ENCODE assay signal across 26 cellular contexts in genomic region chr6:112338310-112338709, GRCh38. TPM values are rescaled to one million over a fixed set of nuclear protein-coding genes. Genes with fewer than 3 reads are reported as not detected.
A peak's percentile ranks its signal among the peaks of the same experiment; 100 is the strongest.
DNase-seq lines count a peak whose midpoint lies in the region; ATAC-seq and TF ChIP-seq lines count a peak whose summit lies in the region.
"Had no signal": no experiment of that assay in that cellular context is flagged by ENCODE, and none has a peak within 500 bp of the region (broad histone marks: within the 10 kb centered on the region; RNA-seq: fewer than 3 reads in every experiment).

No MANE protein-coding gene starts in this region.

- intact Hi-C loops in lower leg skin (cut with DNase I; ENCODE audit: low total_unique reads) = no loop called here

- H3K4me3 Mint-ChIP-seq in osteocyte (ENCODE audit: unreplicated experiment) = no peak overlapping the region
- H3K4me3 Mint-ChIP-seq: activated naive CD8-positive, alpha-beta T cell; activated T-helper 17 cell treated with anti-CD3 and anti-CD28 coated beads, Interleukin-2, amount 50 U/mL, for 72 hours; CD8-positive, alpha-beta memory T cell; GM23338; natural killer cell; T-helper 2 cell treated with Interferon-gamma antibody and Interleukin-4, amounts not matched to agents 5 μg/mL and 100 μg/mL, for 36 hours had no signal

- DNase-seq in AG20443 (ENCODE audit: low spot score) = peak; percentile 19
- DNase-seq in LHCN-M2 (ENCODE audit: low read depth) = peak; percentile 37
- DNase-seq in epithelial cell of esophagus (ENCODE audit: low read depth) = peak; percentile 16
- no peak for DNase-seq in osteocyte (ENCODE audit: extremely low spot score, unreplicated experiment)
- no peak for DNase-seq in lower leg skin (ENCODE audit: low spot score in 2 of 2)
- DNase-seq in NCI-H2227 treated with DMSO at 0.1 percent for 48 hours (lab: John Stamatoyannopoulos, UW) = no peak
- DNase-seq: activated CD4-positive, alpha-beta T cell treated with anti-CD3 and anti-CD28 coated beads, Interleukin-2, amount 50 U/mL, for 1 hour; brain microvascular endothelial cell; CD8-positive, alpha-beta memory T cell; DMS153; effector memory CD4-positive, alpha-beta T cell; glutamatergic neuron; mesendoderm; natural killer cell; NCI-H1417; NCI-H510A; WERI-Rb-1 had no signal

- H3K27ac Mint-ChIP-seq in osteocyte (ENCODE audit: unreplicated experiment) = peak overlapping the region; percentile 35
- H3K27ac Mint-ChIP-seq: activated naive CD8-positive, alpha-beta T cell; activated T-helper 17 cell treated with anti-CD3 and anti-CD28 coated beads, Interleukin-2, amount 50 U/mL, for 72 hours; CD8-positive, alpha-beta memory T cell; GM23338; natural killer cell; T-helper 2 cell treated with Interferon-gamma antibody and Interleukin-4, amounts not matched to agents 5 μg/mL and 100 μg/mL, for 36 hours had no signal

- no peaks in the 10 kb centered on the region for H3K27me3 Mint-ChIP-seq in osteocyte (ENCODE audit: unreplicated experiment)

- TF ChIP-seq POLR2A in lower leg skin (IDR thresholded peaks at IDR 0.05) = no peak

- no peak for TF ChIP-seq CTCF in epithelial cell of esophagus (IDR thresholded peaks at IDR 0.05; ENCODE audit: insufficient read depth, low read depth, low read length, missing control alignments)
- no peak for TF ChIP-seq CTCF in osteocyte (IDR thresholded peaks at IDR 0.05)
- no peak for TF ChIP-seq CTCF in lower leg skin (IDR thresholded peaks at IDR 0.05)

- peaks cover 30% of the 10 kb centered on the region for H3K4me1 Mint-ChIP-seq in osteocyte (ENCODE audit: unreplicated experiment)
- H3K4me1 Mint-ChIP-seq: activated T-helper 17 cell treated with anti-CD3 and anti-CD28 coated beads, Interleukin-2, amount 50 U/mL, for 72 hours; CD8-positive, alpha-beta memory T cell; natural killer cell had no signal

- no peaks in the 10 kb centered on the region for H3K9me3 Mint-ChIP-seq in osteocyte (ENCODE audit: unreplicated experiment)
- H3K9me3 Mint-ChIP-seq: activated T-helper 17 cell treated with anti-CD3 and anti-CD28 coated beads, Interleukin-2, amount 50 U/mL, for 72 hours; GM23338; natural killer cell; T-helper 2 cell treated with Interferon-gamma antibody and Interleukin-4, amounts not matched to agents 5 μg/mL and 100 μg/mL, for 36 hours had no signal

- ATAC-seq in HG03280 (IDR thresholded peaks at IDR 0.05; ENCODE audit: unreplicated experiment) = no peak
- ATAC-seq in GM18498 (IDR thresholded peaks at IDR 0.05; ENCODE audit: unreplicated experiment) = no peak
- ATAC-seq: activated T-helper 17 cell treated with anti-CD3 and anti-CD28 coated beads, Interleukin-2, amount 50 U/mL, for 72 hours; GM12878; GM23338; natural killer cell had no signal

- H3K4me3 ChIP-seq in epithelial cell of esophagus (ENCODE audit: low read length) = no peak overlapping the region
- H3K4me3 ChIP-seq in lower leg skin (ENCODE audit: low read depth, poor library complexity, severe bottlenecking) = no peak overlapping the region
- H3K4me3 ChIP-seq: GM12878, GM23338 had no signal

- WGBS in lower leg skin, 2 donors = 84 to 95% methylated on average over 1 of the region's 1 CpG

- H3K36me3 Mint-ChIP-seq in osteocyte (ENCODE audit: unreplicated experiment) = no peaks in the 10 kb centered on the region
- H3K36me3 Mint-ChIP-seq: activated naive CD8-positive, alpha-beta T cell; CD8-positive, alpha-beta memory T cell; natural killer cell had no signal

RNA-seq across cellular contexts. Expression of gene RFPL4B, which starts 8.8 kb away (rescaled TPM):
- total RNA-seq in LHCN-M2 (2014; rRNA removed) (not detected in 2 replicates), osteocyte (not detected in 2 replicates), lower leg skin (not detected)
- not detected for polyA plus RNA-seq in LHCN-M2 (2012)
- total RNA-seq: activated T-helper 17 cell treated with anti-CD3 and anti-CD28 coated beads, Interleukin-2, amount 50 U/mL, for 72 hours; CD8-positive, alpha-beta memory T cell; GM12878; GM23338; kidney epithelial cell; natural killer cell; posterior vena cava had no signal
- polyA plus RNA-seq: CD8-positive, alpha-beta memory T cell; GM23338 had no signal

Comparison
In these comparisons a context has a peak if more than half of its experiments do, and no peak if none do; other contexts are left out.
1. DNase-seq: peak in AG20443 (single experiment), LHCN-M2 (single experiment) and epithelial cell of esophagus (single experiment); none in osteocyte (single experiment), lower leg skin (0 of 2) and NCI-H2227 treated with DMSO at 0.1 percent for 48 hours (single experiment).